Comparison of ENCODE assay signal across 18 cellular contexts in genomic region chr11:9277176-9277575, GRCh38.
"Had no signal": no experiment of that assay in that cellular context is flagged by ENCODE, and none has a peak within 500 bp of the region (broad histone marks: within the 10 kb centered on the region; RNA-seq: fewer than 3 reads in every experiment).

No MANE protein-coding gene starts in this region.

- H3K4me3 Mint-ChIP-seq: activated T-helper 1 cell treated with anti-CD3 and anti-CD28 coated beads, Interleukin-12 subunit alpha, Interleukin-12 subunit beta, Interleukin-2, Interleukin-4 antibody, amounts not matched to agents 30 ng/mL and 10 ng/mL and 1 ng/mL, durations not matched to agents 14 hours and 24 hours and 36 hours; central memory CD8-positive, alpha-beta T cell; naive B cell; nephron progenitor cell; stimulated activated effector memory CD8-positive, alpha-beta T cell treated with anti-CD3 and anti-CD28 coated beads, Interleukin-12 subunit alpha, Interleukin-12 subunit beta, amount 100 ng/mL, for 72 hours; stimulated activated naive CD8-positive, alpha-beta T cell treated with anti-CD3 and anti-CD28 coated beads, Interleukin-15, amount 100 ng/mL, for 72 hours had no signal

- H3K9me3 Mint-ChIP-seq: activated T-helper 1 cell treated with anti-CD3 and anti-CD28 coated beads, Interleukin-12 subunit alpha, Interleukin-12 subunit beta, Interleukin-2, Interleukin-4 antibody, amounts not matched to agents 30 ng/mL and 10 ng/mL and 1 ng/mL, durations not matched to agents 14 hours and 24 hours and 36 hours; central memory CD8-positive, alpha-beta T cell; naive B cell; stimulated activated effector memory CD8-positive, alpha-beta T cell treated with anti-CD3 and anti-CD28 coated beads, Interleukin-12 subunit alpha, Interleukin-12 subunit beta, amount 100 ng/mL, for 72 hours; stimulated activated naive CD8-positive, alpha-beta T cell treated with anti-CD3 and anti-CD28 coated beads, Interleukin-15, amount 100 ng/mL, for 72 hours had no signal

- H3K4me1 Mint-ChIP-seq: nephron progenitor cell had no signal

- DNase-seq: activated gamma-delta T cell; activated naive CD4-positive, alpha-beta T cell treated with anti-CD3 and anti-CD28 coated beads, Interleukin-2, amount 50 U/mL, for 16 hours; amniotic stem cell; effector CD4-positive, alpha-beta T cell; gastrocnemius medialis; left cardiac atrium; left ventricle myocardium superior; naive B cell; nephron progenitor cell; pancreas; sigmoid colon; stimulated activated CD4-positive, alpha-beta T cell treated with anti-CD3 and anti-CD28 coated beads, Interleukin-4, amount 100 ng/mL, for 24 hours; stimulated activated naive CD8-positive, alpha-beta T cell treated with anti-CD3 and anti-CD28 coated beads, Interleukin-15, amount 100 ng/mL, for 72 hours; substantia nigra; upper lobe of right lung had no signal

- ATAC-seq: gastrocnemius medialis; left cardiac atrium; left ventricle myocardium superior; pancreas; stimulated activated effector memory CD8-positive, alpha-beta T cell treated with anti-CD3 and anti-CD28 coated beads, Interleukin-12 subunit alpha, Interleukin-12 subunit beta, amount 100 ng/mL, for 72 hours; upper lobe of right lung had no signal

- H3K27me3 Mint-ChIP-seq: central memory CD8-positive, alpha-beta T cell; naive B cell; stimulated activated naive CD8-positive, alpha-beta T cell treated with anti-CD3 and anti-CD28 coated beads, Interleukin-15, amount 100 ng/mL, for 72 hours had no signal

- H3K27ac Mint-ChIP-seq: activated T-helper 1 cell treated with anti-CD3 and anti-CD28 coated beads, Interleukin-12 subunit alpha, Interleukin-12 subunit beta, Interleukin-2, Interleukin-4 antibody, amounts not matched to agents 30 ng/mL and 10 ng/mL and 1 ng/mL, durations not matched to agents 14 hours and 24 hours and 36 hours; naive B cell; nephron progenitor cell; stimulated activated effector memory CD8-positive, alpha-beta T cell treated with anti-CD3 and anti-CD28 coated beads, Interleukin-12 subunit alpha, Interleukin-12 subunit beta, amount 100 ng/mL, for 72 hours; stimulated activated naive CD8-positive, alpha-beta T cell treated with anti-CD3 and anti-CD28 coated beads, Interleukin-15, amount 100 ng/mL, for 72 hours had no signal

- H3K36me3 Mint-ChIP-seq: naive B cell had no signal
